In genomic region chr9:93594041-93594756, GRCh38 we compare ENCODE assay signal across 12 cellular contexts. TPM values are rescaled to one million over a fixed set of nuclear protein-coding genes. Genes with fewer than 3 reads are reported as not detected.
A peak's percentile ranks its signal among the peaks of the same experiment; 100 is the strongest.
DNase-seq lines count a peak whose midpoint lies in the region; ATAC-seq and TF ChIP-seq lines count a peak whose summit lies in the region.
"Had no signal": no experiment of that assay in that cellular context is flagged by ENCODE, and none has a peak within 500 bp of the region (broad histone marks: within the 10 kb centered on the region; RNA-seq: fewer than 3 reads in every experiment).

No MANE protein-coding gene starts in this region.

- no peaks in the 10 kb centered on the region for H3K9me3 ChIP-seq in RWPE2 (ENCODE audit: severe bottlenecking)
- H3K9me3 ChIP-seq: SJSA1 had no signal

- H3K4me1 ChIP-seq in RWPE2 (ENCODE audit: insufficient read depth, poor library complexity, severe bottlenecking) (peaks cover 26% of the 10 kb centered on the region), foreskin keratinocyte (no peaks in the 10 kb centered on the region)

- peak; percentile 22 for DNase-seq in D341Med (ENCODE audit: low spot score)
- no peak for DNase-seq in RWPE2 (ENCODE audit: low spot score)
- DNase-seq in foreskin keratinocyte, result peak in 1 of 2 donors; percentile 26
- peak; percentile 70 for DNase-seq in posterior vena cava (ENCODE audit: low spot score)
- no peak for DNase-seq in NCI-H1436 (lab: John Stamatoyannopoulos, UW)
- no peak for DNase-seq in GF-D8 (lab: John Stamatoyannopoulos, UW)
- DNase-seq in glomerular visceral epithelial cell (ENCODE audit: extremely low spot score), result no peak
- no peak for DNase-seq in kidney tubule cell (ENCODE audit: low spot score)
- DNase-seq: activated naive CD8-positive, alpha-beta T cell treated with anti-CD3 and anti-CD28 coated beads for 36 hours; caudate nucleus; MV-4-11 had no signal

- intact Hi-C loops in posterior vena cava (cut with DNase I), result no loop called here

- peak; percentile 66 for ATAC-seq in RWPE2 (ENCODE audit: low read depth)
- ATAC-seq in foreskin keratinocyte, result peak; percentile 45

- H3K27me3 ChIP-seq in RWPE2 (ENCODE audit: insufficient read depth, poor library complexity, severe bottlenecking) (no peaks in the 10 kb centered on the region), foreskin keratinocyte (no peaks in the 10 kb centered on the region)
- H3K27me3 ChIP-seq: SJSA1 had no signal

- H3K27ac ChIP-seq in RWPE2 (ENCODE audit: poor library complexity, severe bottlenecking), result peak overlapping the region; percentile 50
- no peak overlapping the region for H3K27ac ChIP-seq in foreskin keratinocyte
- H3K27ac ChIP-seq: SJSA1 had no signal

- H3K4me3 ChIP-seq in RWPE2 (ENCODE audit: severe bottlenecking), result no peak overlapping the region
- H3K4me3 ChIP-seq: SJSA1 had no signal

- TF ChIP-seq CTCF in RWPE2 (IDR thresholded peaks at IDR 0.05; ENCODE audit: poor library complexity, severe bottlenecking) (no peak), foreskin keratinocyte (conservative IDR thresholded peaks at IDR 0.05) (no peak)

- H3K36me3 ChIP-seq in RWPE2 (ENCODE audit: low read depth), result no peaks in the 10 kb centered on the region
- H3K36me3 ChIP-seq: SJSA1 had no signal

RNA-seq across cellular contexts. Expression of gene PHF2, which starts 17.8 kb away (rescaled TPM):
- total RNA-seq in foreskin keratinocyte (15.4 and 17.9 TPM in 2 replicates), posterior vena cava (10 to 100 TPM; 26.1 to 27.9 TPM)
- 8.6 and 9.1 TPM in 2 replicates for polyA plus RNA-seq in foreskin keratinocyte

Comparison
In these comparisons a context has a peak if more than half of its experiments do, and no peak if none do; other contexts are left out.
1. DNase-seq: peak in D341Med (single experiment) and posterior vena cava (single experiment); none in RWPE2 (single experiment), NCI-H1436 (single experiment), GF-D8 (single experiment), glomerular visceral epithelial cell (single experiment) and kidney tubule cell (single experiment).